In genomic region chr11:6926208-6927029, GRCh38 we compare ENCODE assay signal across 9 cellular contexts. TPM values are rescaled to one million over a fixed set of nuclear protein-coding genes. Genes with fewer than 3 reads are reported as not detected.
A peak's percentile ranks its signal among the peaks of the same experiment; 100 is the strongest.
DNase-seq lines count a peak whose midpoint lies in the region; ATAC-seq lines count a peak whose summit lies in the region.
"Had no signal": no experiment of that assay in that cellular context is flagged by ENCODE, and none has a peak within 500 bp of the region (broad histone marks: within the 10 kb centered on the region; RNA-seq: fewer than 3 reads in every experiment).

Gene ZNF215 (plus strand): TSS chr11:6926426. CDS start chr11:6932273, 5,847 bp downstream.

- peak within 1 kb of the TSS; percentile 35 for H2BK15ac ChIP-seq in neuronal stem cell (ENCODE audit: low read length)

- intact Hi-C loops in activated T-helper 1 cell treated with anti-CD3 and anti-CD28 coated beads, Interleukin-12 subunit alpha, Interleukin-12 subunit beta, Interleukin-2, Interleukin-4 antibody, amounts not matched to agents 30 ng/mL and 10 ng/mL and 1 ng/mL, durations not matched to agents 14 hours and 24 hours and 36 hours (cut with micrococcal nuclease), result loop anchor here (5.0 to 10.0 kb wide), 2 partner anchors 184 to 588 kb away; partner anchors contain the start of gene PPFIBP2

- H3K4ac ChIP-seq in neuronal stem cell (ENCODE audit: low read length), result no peak within 1 kb of the TSS

- H2BK12ac ChIP-seq in neuronal stem cell (ENCODE audit: low read length), result no peak within 1 kb of the TSS

- peaks cover 0 to 8% of the 10 kb centered on the region in 2 donors for H3K36me3 ChIP-seq in neuronal stem cell (replicated peaks in 1 of 2; ENCODE audit: control insufficient read depth in 2 of 2, insufficient read depth in 2 of 2, low read length in 2 of 2)
- H3K36me3 ChIP-seq: SJSA1 had no signal

- ATAC-seq in GM18861 (IDR thresholded peaks at IDR 0.05; ENCODE audit: unreplicated experiment), result peak; percentile 41
- peak; percentile 67 for ATAC-seq in HG03025 (IDR thresholded peaks at IDR 0.05; ENCODE audit: low FRiP score, unreplicated experiment)

- no peak within 1 kb of the TSS for H3K14ac ChIP-seq in neuronal stem cell (ENCODE audit: low read length)

- H2BK5ac ChIP-seq in neuronal stem cell (ENCODE audit: low read length), result peak within 1 kb of the TSS; percentile 30

- H2AK5ac ChIP-seq in neuronal stem cell (ENCODE audit: low read depth, low read length), result no peak within 1 kb of the TSS

- peaks cover 2% of the 10 kb centered on the region for H3K79me1 ChIP-seq in neuronal stem cell (ENCODE audit: low read depth, low read length)

- no peak within 1 kb of the TSS for H4K8ac ChIP-seq in neuronal stem cell (ENCODE audit: low read depth, low read length)

- no CpG with 5 or more reads among the region's 61 CpGs for WGBS in neuronal stem cell (ENCODE audit: extremely low coverage in 2 of 2, insufficient read length in 2 of 2, insufficient replicate concordance in 1 of 2), 2 donors

- no peak within 1 kb of the TSS for H2BK120ac ChIP-seq in neuronal stem cell (ENCODE audit: low read depth, low read length)

- H3K4me2 ChIP-seq in neuronal stem cell (ENCODE audit: insufficient read depth, low read length, poor library complexity, severe bottlenecking), result peak within 1 kb of the TSS; percentile 71

- H3K18ac ChIP-seq in neuronal stem cell (ENCODE audit: low read length), result peak within 1 kb of the TSS; percentile 99

- H3K23ac ChIP-seq in neuronal stem cell (ENCODE audit: low read depth, low read length, poor library complexity), result peak within 1 kb of the TSS; percentile 34

- DNase-seq in AG08396 (ENCODE audit: low spot score) (peak; percentile 79), NCI-H510A treated with DMSO at 0.1 percent for 48 hours (lab: John Stamatoyannopoulos, UW) (peak; percentile 87), germinal center (ENCODE audit: low spot score) (peak; percentile 76), neuronal stem cell (ENCODE audit: low spot score) (peak; percentile 78), ureter (ENCODE audit: low spot score) (peak; percentile 79)
- DNase-seq in activated T-helper 1 cell treated with anti-CD3 and anti-CD28 coated beads, Interleukin-12 subunit alpha, Interleukin-12 subunit beta, Interleukin-2, Interleukin-4 antibody, amounts not matched to agents 30 ng/mL and 10 ng/mL and 1 ng/mL, durations not matched to agents 14 hours and 24 hours and 36 hours (ENCODE audit: low spot score), result peak; percentile 33

- peak within 1 kb of the TSS; percentile 72 for H3K27ac ChIP-seq in neuronal stem cell (replicated peaks; ENCODE audit: low read length)
- H3K27ac ChIP-seq: SJSA1 had no signal

- peak within 1 kb of the TSS; percentile 96 for H2AFZ ChIP-seq in neuronal stem cell (ENCODE audit: low read length)

- peak within 1 kb of the TSS; percentile 95 for H3K9ac ChIP-seq in neuronal stem cell (ENCODE audit: low read depth, low read length, poor library complexity)

- H3K9me3 ChIP-seq in neuronal stem cell (replicated peaks in 1 of 2; ENCODE audit: control insufficient read depth in 2 of 2, insufficient read depth in 1 of 2, low read depth in 1 of 2, low read length in 2 of 2), result no peaks in the 10 kb centered on the region
- H3K9me3 ChIP-seq: SJSA1 had no signal

- H3K36me3 Mint-ChIP-seq in activated T-helper 1 cell treated with anti-CD3 and anti-CD28 coated beads, Interleukin-12 subunit alpha, Interleukin-12 subunit beta, Interleukin-2, Interleukin-4 antibody, amounts not matched to agents 30 ng/mL and 10 ng/mL and 1 ng/mL, durations not matched to agents 14 hours and 24 hours and 36 hours (ENCODE audit: low read depth), result peaks cover 3% of the 10 kb centered on the region

- no peaks in the 10 kb centered on the region for H3K27me3 ChIP-seq in neuronal stem cell (ENCODE audit: control insufficient read depth in 3 of 3, insufficient read depth in 3 of 3, low read depth in 1 of 3, low read length in 3 of 3)
- H3K27me3 ChIP-seq: SJSA1 had no signal

- peaks cover 28% of the 10 kb centered on the region for H3K27me3 Mint-ChIP-seq in activated T-helper 1 cell treated with anti-CD3 and anti-CD28 coated beads, Interleukin-12 subunit alpha, Interleukin-12 subunit beta, Interleukin-2, Interleukin-4 antibody, amounts not matched to agents 30 ng/mL and 10 ng/mL and 1 ng/mL, durations not matched to agents 14 hours and 24 hours and 36 hours (ENCODE audit: insufficient read depth)

- H3K4me1 ChIP-seq in neuronal stem cell (ENCODE audit: control insufficient read depth in 2 of 2, insufficient read depth in 1 of 2, low read depth in 1 of 2, low read length in 2 of 2), result peaks cover 0 to 11% of the 10 kb centered on the region in 2 donors
- H3K4me1 ChIP-seq: SJSA1 had no signal

- peak within 1 kb of the TSS; percentile 9 for H4K91ac ChIP-seq in neuronal stem cell (ENCODE audit: low read depth, low read length, poor library complexity)

- H3K4me3 Mint-ChIP-seq in activated T-helper 1 cell treated with anti-CD3 and anti-CD28 coated beads, Interleukin-12 subunit alpha, Interleukin-12 subunit beta, Interleukin-2, Interleukin-4 antibody, amounts not matched to agents 30 ng/mL and 10 ng/mL and 1 ng/mL, durations not matched to agents 14 hours and 24 hours and 36 hours, result peak within 1 kb of the TSS; percentile 86

- H3K9me3 Mint-ChIP-seq in activated T-helper 1 cell treated with anti-CD3 and anti-CD28 coated beads, Interleukin-12 subunit alpha, Interleukin-12 subunit beta, Interleukin-2, Interleukin-4 antibody, amounts not matched to agents 30 ng/mL and 10 ng/mL and 1 ng/mL, durations not matched to agents 14 hours and 24 hours and 36 hours, result peaks cover 3% of the 10 kb centered on the region

- H3K4me1 Mint-ChIP-seq in activated T-helper 1 cell treated with anti-CD3 and anti-CD28 coated beads, Interleukin-12 subunit alpha, Interleukin-12 subunit beta, Interleukin-2, Interleukin-4 antibody, amounts not matched to agents 30 ng/mL and 10 ng/mL and 1 ng/mL, durations not matched to agents 14 hours and 24 hours and 36 hours (ENCODE audit: low read depth), result peaks cover 23% of the 10 kb centered on the region

- peak within 1 kb of the TSS; percentile 87 to 90 for H3K4me3 ChIP-seq in neuronal stem cell (ENCODE audit: low read length in 2 of 2)
- H3K4me3 ChIP-seq: SJSA1 had no signal

- peak within 1 kb of the TSS; percentile 46 for H3K27ac Mint-ChIP-seq in activated T-helper 1 cell treated with anti-CD3 and anti-CD28 coated beads, Interleukin-12 subunit alpha, Interleukin-12 subunit beta, Interleukin-2, Interleukin-4 antibody, amounts not matched to agents 30 ng/mL and 10 ng/mL and 1 ng/mL, durations not matched to agents 14 hours and 24 hours and 36 hours

RNA-seq across cellular contexts. Expression of gene ZNF215, which starts in this region (rescaled TPM):
- total RNA-seq in activated T-helper 1 cell treated with anti-CD3 and anti-CD28 coated beads, Interleukin-12 subunit alpha, Interleukin-12 subunit beta, Interleukin-2, Interleukin-4 antibody, amounts not matched to agents 30 ng/mL and 10 ng/mL and 1 ng/mL, durations not matched to agents 14 hours and 24 hours and 36 hours, result 1.8 and 2.1 TPM in 2 replicates
- 9.8 TPM for polyA plus RNA-seq in neuronal stem cell (2013, experiment 1 of 2)
- polyA plus RNA-seq in neuronal stem cell (2013, experiment 2 of 2), result 9.7 TPM
- total RNA-seq in ureter, result 9.6 TPM
- total RNA-seq: SJSA1 had no signal

Comparison
In these comparisons a context has a peak if more than half of its experiments do, and no peak if none do; other contexts are left out.
1. Peak in every context shown above with its lines: DNase-seq, ATAC-seq, H3K4me3 ChIP-seq and H3K27ac ChIP-seq.
2. DNase-seq: peak in every context shown above with its lines; median percentile 87 in NCI-H510A treated with DMSO at 0.1 percent for 48 hours; 79 in AG08396; 79 in ureter; 78 in neuronal stem cell; 76 in germinal center; 33 in activated T-helper 1 cell treated with anti-CD3 and anti-CD28 coated beads, Interleukin-12 subunit alpha, Interleukin-12 subunit beta, Interleukin-2, Interleukin-4 antibody, amounts not matched to agents 30 ng/mL and 10 ng/mL and 1 ng/mL, durations not matched to agents 14 hours and 24 hours and 36 hours.